In the genomic region with DNA sequence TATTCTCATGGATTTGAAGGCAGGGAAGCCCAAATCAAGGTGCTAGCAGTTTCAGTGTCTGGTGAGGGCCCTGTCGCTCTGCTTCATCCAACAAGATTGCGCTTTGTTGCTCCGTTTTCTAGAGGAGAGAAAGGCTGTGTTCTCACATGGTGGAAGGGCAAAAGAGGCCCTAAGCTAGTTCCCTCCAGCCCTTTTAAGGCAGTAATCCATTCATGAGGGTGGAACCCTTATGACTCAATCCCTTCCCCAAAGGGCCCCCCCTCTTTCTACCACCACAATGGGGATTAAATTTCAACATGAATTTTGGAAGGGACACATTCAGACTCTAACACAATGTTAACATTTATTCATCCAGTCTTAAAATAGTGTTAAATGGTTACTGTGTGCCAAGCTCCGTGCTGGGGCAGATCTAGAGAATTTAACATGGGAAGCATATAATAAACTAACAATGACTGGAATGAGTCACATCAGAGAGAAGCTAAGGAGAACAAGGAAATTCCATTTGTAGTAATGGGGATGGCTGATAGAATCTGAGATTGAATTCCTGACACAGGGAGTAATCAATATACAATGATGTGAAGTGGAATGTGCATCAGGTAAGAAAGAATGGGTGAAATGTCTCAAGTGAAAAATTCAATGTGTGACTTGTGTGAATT, we compare ENCODE assay signal across 26 cellular contexts.
DNase-seq lines count a peak whose midpoint lies in the region; ATAC-seq, FAIRE-seq and TF ChIP-seq lines count a peak whose summit lies in the region.
"Had no signal": no experiment of that assay in that cellular context is flagged by ENCODE, and none has a peak within 500 bp of the region (broad histone marks: within the 10 kb centered on the region; RNA-seq: fewer than 3 reads in every experiment).

No MANE protein-coding gene starts in this region.

- H3K4me3 ChIP-seq in GM23248 (no peak overlapping the region), mammary epithelial cell (replicated peaks in 1 of 3; ENCODE audit: insufficient read depth in 1 of 3, low read depth in 2 of 3, low read length in 3 of 3) (no peak overlapping the region), keratinocyte (ENCODE audit: control insufficient read depth in 2 of 3, extremely low read depth in 1 of 3, insufficient read depth in 2 of 3, low read depth in 1 of 3, low read length in 3 of 3) (no peak overlapping the region)
- H3K4me3 ChIP-seq: dorsolateral prefrontal cortex, transverse colon had no signal

- peaks cover 5% of the 10 kb centered on the region for H3F3A ChIP-seq in GM23248 (ENCODE audit: insufficient read depth)

- no peak for ATAC-seq in GM21423 (IDR thresholded peaks at IDR 0.05; ENCODE audit: unreplicated experiment)
- ATAC-seq: activated T-cell treated with anti-CD3 and anti-CD28 coated beads, Interleukin-2, amount 50 U/mL, for 72 hours; left ventricle myocardium superior; naive thymus-derived CD8-positive, alpha-beta T cell had no signal

- H3K9me3 ChIP-seq in GM23248 (ENCODE audit: low read depth) (no peaks in the 10 kb centered on the region), mammary epithelial cell (replicated peaks; ENCODE audit: insufficient read depth, low read length) (no peaks in the 10 kb centered on the region), keratinocyte (ENCODE audit: control insufficient read depth, low read depth, low read length) (no peaks in the 10 kb centered on the region)
- H3K9me3 ChIP-seq: transverse colon had no signal

- H3K9ac ChIP-seq in GM23248 (no peak overlapping the region), mammary epithelial cell (ENCODE audit: insufficient read depth, low read length) (no peak overlapping the region), keratinocyte (ENCODE audit: control insufficient read depth, extremely low read depth, insufficient read depth, low read length) (no peak overlapping the region)

- WGBS in GM23248 (ENCODE audit: low coverage in 1 of 2, low lambda C conversion rate in 2 of 2, missing lambda C conversion rate in 2 of 2), 2 experiments = 90 to 95% methylated on average over 4 of the region's 4 CpGs
- 80% methylated on average over 4 of the region's 4 CpGs for WGBS in mammary epithelial cell (ENCODE audit: low coverage, missing lambda C conversion rate)

- H3K4me2 ChIP-seq in GM23248 (ENCODE audit: unreplicated experiment) (no peak overlapping the region), mammary epithelial cell (ENCODE audit: insufficient read depth, low read depth, low read length) (no peak overlapping the region), keratinocyte (ENCODE audit: control insufficient read depth, extremely low read depth, insufficient read depth, low read depth, low read length) (no peak overlapping the region)

- H3K4me1 ChIP-seq in GM23248 (ENCODE audit: insufficient read depth) (peaks cover 10% of the 10 kb centered on the region), mammary epithelial cell (ENCODE audit: insufficient read depth, low read length) (peaks cover 11% of the 10 kb centered on the region), keratinocyte (ENCODE audit: control insufficient read depth, extremely low read depth, insufficient read depth, low read length) (peaks cover 10% of the 10 kb centered on the region)

- H3K27ac ChIP-seq in GM23248 (no peak overlapping the region), mammary epithelial cell (ENCODE audit: insufficient read depth, low read depth, low read length) (no peak overlapping the region), keratinocyte (ENCODE audit: control insufficient read depth, insufficient read depth, low read length) (peak overlapping the region; percentile 40)
- H3K27ac ChIP-seq: C4-2B, dorsolateral prefrontal cortex, transverse colon had no signal

- H3K27me3 ChIP-seq in GM23248 (replicated peaks; ENCODE audit: insufficient read depth) = no peaks in the 10 kb centered on the region
- no peaks in the 10 kb centered on the region for H3K27me3 ChIP-seq in mammary epithelial cell (ENCODE audit: insufficient read depth, low read length)
- no peaks in the 10 kb centered on the region for H3K27me3 ChIP-seq in keratinocyte (ENCODE audit: control insufficient read depth, extremely low read depth, insufficient read depth, low read length)
- H3K27me3 ChIP-seq: dorsolateral prefrontal cortex, transverse colon had no signal

- H3K9me2 ChIP-seq in GM23248 (ENCODE audit: insufficient read depth) = no peaks in the 10 kb centered on the region

- dilution Hi-C loops in mammary epithelial cell (cut with HindIII; ENCODE audit: low sequenced_read_pairs) = no loop called here
- dilution Hi-C loops in keratinocyte (cut with MboI; ENCODE audit: extremely low pct_ligation_motif_present, low sequenced_read_pairs) = no loop called here

- no peaks in the 10 kb centered on the region for H3K79me2 ChIP-seq in GM23248 (ENCODE audit: insufficient read depth)
- H3K79me2 ChIP-seq in mammary epithelial cell (ENCODE audit: insufficient read depth, low read length) = no peaks in the 10 kb centered on the region
- H3K79me2 ChIP-seq in keratinocyte (ENCODE audit: control insufficient read depth, insufficient read depth, low read length) = no peaks in the 10 kb centered on the region

- CTCF ChIA-PET in mammary epithelial cell (lab: Charles Lee; ENCODE audit: low non-redundant PET) = no interaction called here

- no peak for TF ChIP-seq CTCF in mammary epithelial cell (conservative IDR thresholded peaks at IDR 0.05 in 1 of 2, IDR thresholded peaks at IDR 0.05 in 1 of 2; ENCODE audit: extremely low read depth in 1 of 2, insufficient read depth in 1 of 2, low read depth in 1 of 2, low read length in 2 of 2)
- TF ChIP-seq CTCF in keratinocyte (optimal IDR thresholded peaks at IDR 0.05 in 1 of 3, IDR thresholded peaks at IDR 0.05 in 1 of 3, conservative IDR thresholded peaks at IDR 0.05 in 1 of 3; ENCODE audit: extremely low read depth in 1 of 3, insufficient read depth in 2 of 3, low read length in 3 of 3) = no peak

- FAIRE-seq in keratinocyte (lab: Jason Lieb, UNC) = peak; percentile 76
- FAIRE-seq: HTR-8/SVneo had no signal

- BruUV-seq in mammary epithelial cell (replicated peaks; lab: Mats Ljungman, UMichigan) = no TSS peak

- H3K9me1 ChIP-seq in keratinocyte (ENCODE audit: control insufficient read depth, extremely low read depth, insufficient read depth, low read length) = no peaks in the 10 kb centered on the region

- intact Hi-C loops in mammary epithelial cell (cut with micrococcal nuclease) = loop anchor here (2.0 kb wide), 1 partner anchor 380 kb away; no protein-coding TSS in a partner anchor

- in situ Hi-C loops in GM23248 (cut with MboI) (no loop called here), KBM-7 (cut with MboI; ENCODE audit: low pct_unique_long_range_greater_than_20kb, low sequenced_read_pairs) (no loop called here), mammary epithelial cell (cut with MboI; ENCODE audit: low sequenced_read_pairs in 2 of 2) (no loop called here)

- H4K20me1 ChIP-seq in GM23248 (ENCODE audit: insufficient read depth) (no peaks in the 10 kb centered on the region), mammary epithelial cell (ENCODE audit: insufficient read depth, low read length) (no peaks in the 10 kb centered on the region), keratinocyte (ENCODE audit: control insufficient read depth, extremely low read depth, insufficient read depth, low read length) (no peaks in the 10 kb centered on the region)

- no peaks in the 10 kb centered on the region for H3K36me3 ChIP-seq in GM23248 (ENCODE audit: low read depth)
- H3K36me3 ChIP-seq in mammary epithelial cell (ENCODE audit: insufficient read depth, low read length) = no peaks in the 10 kb centered on the region
- H3K36me3 ChIP-seq in keratinocyte (ENCODE audit: control insufficient read depth in 2 of 2, extremely low read depth in 1 of 2, insufficient read depth in 2 of 2, low read length in 2 of 2) = no peaks in the 10 kb centered on the region
- H3K36me3 ChIP-seq: transverse colon had no signal

- DNase-seq in GM23248 (peak; percentile 19), KBM-7 (peak; percentile 1), mammary epithelial cell (peak; percentile 62), keratinocyte (ENCODE audit: low read depth, low spot score) (peak; percentile 59), SHP77 treated with DMSO at 0.1 percent for 48 hours (lab: John Stamatoyannopoulos, UW) (no peak), hypothalamus (lab: John Stamatoyannopoulos, UW) (no peak)
- DNase-seq in stimulated activated CD4-positive, alpha-beta T cell treated with anti-CD3 and anti-CD28 coated beads, Interleukin-12 subunit alpha, Interleukin-12 subunit beta, amount 100 ng/mL, for 4 hours = no peak
- DNase-seq: activated CD4-positive, alpha-beta T cell treated with anti-CD3 and anti-CD28 coated beads for 4 hours; activated naive CD4-positive, alpha-beta T cell treated with anti-CD3 and anti-CD28 coated beads, Interleukin-2, amount 10 ng/mL, durations not matched to agents 7 days and 5 days; activated T-cell treated with anti-CD3 and anti-CD28 coated beads, Interleukin-2, amount 50 U/mL, for 72 hours; amygdala; central memory CD4-positive, alpha-beta T cell; dorsolateral prefrontal cortex; Karpas-422; left ventricle myocardium superior; midbrain; naive thymus-derived CD8-positive, alpha-beta T cell; NCI-H1092; NCI-H2029; NCI-H345; NCI-H774; occipital lobe; transverse colon had no signal

- H2AFZ ChIP-seq in GM23248 (no peak overlapping the region), mammary epithelial cell (ENCODE audit: low read depth, low read length) (peak overlapping the region; percentile 7), keratinocyte (ENCODE audit: control insufficient read depth, low read length) (peak overlapping the region; percentile 37)

Comparison
In these comparisons a context has a peak if more than half of its experiments do, and no peak if none do; other contexts are left out.
1. DNase-seq: peak in GM23248 (single experiment), KBM-7 (single experiment), mammary epithelial cell (single experiment) and keratinocyte (single experiment); none in stimulated activated CD4-positive, alpha-beta T cell treated with anti-CD3 and anti-CD28 coated beads, Interleukin-12 subunit alpha, Interleukin-12 subunit beta, amount 100 ng/mL, for 4 hours (single experiment), SHP77 treated with DMSO at 0.1 percent for 48 hours (single experiment) and hypothalamus (0 of 51).